Comparison of ENCODE assay signal across 11 cellular contexts in genomic region chr3:163916596-163917560, GRCh38.
A peak's percentile ranks its signal among the peaks of the same experiment; 100 is the strongest.
DNase-seq lines count a peak whose midpoint lies in the region; ATAC-seq and TF ChIP-seq lines count a peak whose summit lies in the region.
"Had no signal": no experiment of that assay in that cellular context is flagged by ENCODE, and none has a peak within 500 bp of the region (broad histone marks: within the 10 kb centered on the region; RNA-seq: fewer than 3 reads in every experiment).

No MANE protein-coding gene starts in this region.

- intact Hi-C loops in left cardiac atrium (cut with DNase I): no loop called here

- ATAC-seq in left cardiac atrium: no peak
- ATAC-seq in GM18519 (IDR thresholded peaks at IDR 0.05; ENCODE audit: low FRiP score, unreplicated experiment): no peak
- no peak for ATAC-seq in HG03378 (IDR thresholded peaks at IDR 0.05; ENCODE audit: unreplicated experiment)
- ATAC-seq in HG02763 (IDR thresholded peaks at IDR 0.05; ENCODE audit: unreplicated experiment): no peak
- ATAC-seq: gastrocnemius medialis had no signal

- no peak overlapping the region for H3K27ac Mint-ChIP-seq in nephron
- H3K27ac Mint-ChIP-seq: activated CD4-positive, alpha-beta memory T cell treated with anti-CD3 and anti-CD28 coated beads for 36 hours had no signal

- H3K9me3 Mint-ChIP-seq in nephron: no peaks in the 10 kb centered on the region
- H3K9me3 Mint-ChIP-seq: activated CD4-positive, alpha-beta memory T cell treated with anti-CD3 and anti-CD28 coated beads for 36 hours had no signal

- no peaks in the 10 kb centered on the region for H3K4me1 Mint-ChIP-seq in nephron

- DNase-seq in H4 (ENCODE audit: low spot score) (peak; percentile 48), NCI-H1092 (lab: John Stamatoyannopoulos, UW) (peak; percentile 35), SK-N-DZ (ENCODE audit: low spot score) (peak; percentile 27), left cardiac atrium (no peak)
- DNase-seq: activated CD4-positive, alpha-beta memory T cell treated with anti-CD3 and anti-CD28 coated beads for 36 hours; gastrocnemius medialis; stimulated activated CD4-positive, alpha-beta T cell treated with anti-CD3 and anti-CD28 coated beads, Interleukin-2, amount 100 ng/mL, for 24 hours had no signal

- H3K27me3 Mint-ChIP-seq in nephron (ENCODE audit: low read depth): no peaks in the 10 kb centered on the region
- H3K27me3 Mint-ChIP-seq: activated CD4-positive, alpha-beta memory T cell treated with anti-CD3 and anti-CD28 coated beads for 36 hours had no signal

- no peak overlapping the region for H3K4me3 Mint-ChIP-seq in nephron
- H3K4me3 Mint-ChIP-seq: activated CD4-positive, alpha-beta memory T cell treated with anti-CD3 and anti-CD28 coated beads for 36 hours had no signal

- H3K36me3 Mint-ChIP-seq in nephron (ENCODE audit: low read depth): no peaks in the 10 kb centered on the region
- H3K36me3 Mint-ChIP-seq: activated CD4-positive, alpha-beta memory T cell treated with anti-CD3 and anti-CD28 coated beads for 36 hours had no signal

- TF ChIP-seq CTCF in nephron (IDR thresholded peaks at IDR 0.05; ENCODE audit: unreplicated experiment in 3 of 3): peak in 2 of 3 experiments; percentile 15 to 20
